34 cellular contexts compared by ENCODE assay signal in genomic region chr3:7332696-7333095, GRCh38.
"Had no signal": no experiment of that assay in that cellular context is flagged by ENCODE, and none has a peak within 500 bp of the region (broad histone marks: within the 10 kb centered on the region; RNA-seq: fewer than 3 reads in every experiment).

No MANE protein-coding gene starts in this region.

- ATAC-seq: activated CD8-positive, alpha-beta T cell treated with anti-CD3 and anti-CD28 coated beads for 36 hours; activated T-cell treated with anti-CD3 and anti-CD28 coated beads, Interleukin-2, amount 50 U/mL, for 72 hours; activated T-helper 17 cell treated with anti-CD3 and anti-CD28 coated beads, Interleukin-2, amount 50 U/mL, for 72 hours; PC-3; SK-N-SH treated with all-trans-retinoic acid at 6 μM for 48 hours had no signal

- H3K27me3 Mint-ChIP-seq: activated CD4-positive, alpha-beta T cell treated with anti-CD3 and anti-CD28 coated beads, Interleukin-2, amount 10 ng/mL, durations not matched to agents 24 days and 14 days; activated CD8-positive, alpha-beta T cell treated with anti-CD3 and anti-CD28 coated beads for 36 hours; activated naive CD8-positive, alpha-beta T cell treated with anti-CD3 and anti-CD28 coated beads for 36 hours; activated T-helper 17 cell treated with anti-CD3 and anti-CD28 coated beads, Interleukin-2, amount 50 U/mL, for 72 hours had no signal

- H3K36me3 Mint-ChIP-seq: activated naive CD8-positive, alpha-beta T cell treated with anti-CD3 and anti-CD28 coated beads for 36 hours had no signal

- DNase-seq: activated CD4-positive, alpha-beta T cell treated with anti-CD3 and anti-CD28 coated beads, Interleukin-2, amount 10 ng/mL, durations not matched to agents 24 days and 14 days; activated CD4-positive, alpha-beta T cell treated with anti-CD3 and anti-CD28 coated beads, Interleukin-2, amount 50 U/mL, for 4 hours; activated CD8-positive, alpha-beta T cell treated with anti-CD3 and anti-CD28 coated beads for 36 hours; activated effector memory CD4-positive, alpha-beta T cell treated with anti-CD3 and anti-CD28 coated beads, Interleukin-2, amount 50 U/mL, for 16 hours; activated naive CD4-positive, alpha-beta T cell; activated naive CD4-positive, alpha-beta T cell treated with anti-CD3 and anti-CD28 coated beads, Interleukin-2, amount 50 U/mL, for 16 hours; activated naive CD8-positive, alpha-beta T cell treated with anti-CD3 and anti-CD28 coated beads for 36 hours; activated T-cell treated with anti-CD3 and anti-CD28 coated beads, Interleukin-2, amount 50 U/mL, for 1 hour; activated T-cell treated with anti-CD3 and anti-CD28 coated beads, Interleukin-2, amount 50 U/mL, for 72 hours; amniotic stem cell; aorta; brain microvascular endothelial cell; central memory CD4-positive, alpha-beta T cell; Kasumi-1; KG1; MG63; NCI-H1048; NCI-H1436 treated with DMSO at 0.1 percent for 48 hours; NCI-H1694 treated with DMSO at 0.1 percent for 48 hours; NCI-H2029; NCI-H2171 treated with DMSO at 0.1 percent for 48 hours; NCI-H2227 treated with DMSO at 0.1 percent for 48 hours; NCI-H446; NCI-H524 treated with DMSO at 0.1 percent for 48 hours; PC-3; Peyer's patch; RPMI8226; SHP77 treated with DMSO at 0.1 percent for 48 hours; SW 1271; T-helper 1 cell; T-helper 2 cell; T-helper 9 cell had no signal

- H3K4me1 Mint-ChIP-seq: activated CD4-positive, alpha-beta T cell treated with anti-CD3 and anti-CD28 coated beads, Interleukin-2, amount 10 ng/mL, durations not matched to agents 24 days and 14 days; activated naive CD8-positive, alpha-beta T cell treated with anti-CD3 and anti-CD28 coated beads for 36 hours; activated T-helper 17 cell treated with anti-CD3 and anti-CD28 coated beads, Interleukin-2, amount 50 U/mL, for 72 hours had no signal

- H3K27ac Mint-ChIP-seq: activated CD4-positive, alpha-beta T cell treated with anti-CD3 and anti-CD28 coated beads, Interleukin-2, amount 10 ng/mL, durations not matched to agents 24 days and 14 days; activated CD8-positive, alpha-beta T cell treated with anti-CD3 and anti-CD28 coated beads for 36 hours; activated naive CD8-positive, alpha-beta T cell treated with anti-CD3 and anti-CD28 coated beads for 36 hours; activated T-cell treated with anti-CD3 and anti-CD28 coated beads, Interleukin-2, amount 50 U/mL, for 72 hours; activated T-helper 17 cell treated with anti-CD3 and anti-CD28 coated beads, Interleukin-2, amount 50 U/mL, for 72 hours had no signal

- H3K4me3 Mint-ChIP-seq: activated CD4-positive, alpha-beta T cell treated with anti-CD3 and anti-CD28 coated beads, Interleukin-2, amount 10 ng/mL, durations not matched to agents 24 days and 14 days; activated CD8-positive, alpha-beta T cell treated with anti-CD3 and anti-CD28 coated beads for 36 hours; activated naive CD8-positive, alpha-beta T cell treated with anti-CD3 and anti-CD28 coated beads for 36 hours; activated T-cell treated with anti-CD3 and anti-CD28 coated beads, Interleukin-2, amount 50 U/mL, for 72 hours; activated T-helper 17 cell treated with anti-CD3 and anti-CD28 coated beads, Interleukin-2, amount 50 U/mL, for 72 hours had no signal
